In genomic region chr9:87491488-87491887, GRCh38 we compare ENCODE assay signal across 21 cellular contexts.
"Had no signal": no experiment of that assay in that cellular context is flagged by ENCODE, and none has a peak within 500 bp of the region (broad histone marks: within the 10 kb centered on the region; RNA-seq: fewer than 3 reads in every experiment).

No MANE protein-coding gene starts in this region.

- ATAC-seq: SK-N-SH treated with all-trans-retinoic acid at 6 μM for 48 hours, T-helper 17 cell had no signal

- DNase-seq: KBM-7; MG63; NCI-H1092 treated with DMSO at 0.1 percent for 48 hours; NCI-H1436; NCI-H187; NCI-H2029; NCI-H2081 treated with DMSO at 0.1 percent for 48 hours; NCI-H2171; NCI-H226; NCI-H446; NCI-H510A; NCI-H524 treated with DMSO at 0.1 percent for 48 hours; NCI-H69; NK-92 treated with Interleukin-12 subunit alpha and Interleukin-12 subunit beta, amount 100 ng/mL, for 24 hours; OCI-M1; RPMI8226; SHP77; T-helper 1 cell; T-helper 17 cell had no signal

- H3K4me3 ChIP-seq: MG63 had no signal

- H3K36me3 ChIP-seq: MG63 had no signal

- H3K27me3 ChIP-seq: MG63 had no signal

- H3K27ac Mint-ChIP-seq: T-helper 17 cell had no signal

- FAIRE-seq: RCC 7860 had no signal

- H3K9me3 ChIP-seq: MG63 had no signal

- H3K4me3 Mint-ChIP-seq: T-helper 17 cell had no signal

- H3K4me1 Mint-ChIP-seq: T-helper 17 cell had no signal
